ENCODE assay signal across 24 cellular contexts in the genomic region with DNA sequence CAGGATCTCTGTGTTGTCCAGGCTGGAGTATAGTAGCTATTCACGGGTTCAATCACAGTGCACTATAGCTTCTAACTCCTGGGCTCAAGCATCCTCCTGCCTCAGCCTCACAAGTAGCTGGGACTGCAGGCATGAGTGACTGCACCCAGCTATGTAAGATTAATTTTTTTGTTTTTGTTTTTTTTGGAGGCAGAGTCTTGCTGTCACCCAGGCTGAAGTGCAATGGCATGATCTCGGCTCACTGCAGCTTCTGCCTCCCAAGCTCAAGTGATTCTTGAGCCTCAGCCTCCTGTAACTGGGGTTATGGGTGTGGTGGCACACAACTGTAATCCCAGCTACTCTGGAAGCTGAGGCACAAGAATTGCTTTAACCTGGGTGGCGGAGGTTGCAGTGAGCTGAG. TPM values are rescaled to one million over a fixed set of nuclear protein-coding genes. Genes with fewer than 3 reads are reported as not detected.
DNase-seq lines count a peak whose midpoint lies in the region; ATAC-seq, FAIRE-seq and TF ChIP-seq lines count a peak whose summit lies in the region.
"Had no signal": no experiment of that assay in that cellular context is flagged by ENCODE, and none has a peak within 500 bp of the region (broad histone marks: within the 10 kb centered on the region; RNA-seq: fewer than 3 reads in every experiment).

No MANE protein-coding gene starts in this region.

- H2BK120ac ChIP-seq in IMR-90 (ENCODE audit: low read depth, low read length) = peak overlapping the region; percentile 42

- CTCF ChIA-PET in HepG2 (lab: Yijun Ruan, JAX; ENCODE audit: low intra/inter-chr PET ratio, low total read pairs) (no interaction called here), IMR-90 (lab: Yijun Ruan, JAX) (interaction anchor here (0.6 kb wide), 1 partner anchor 38 kb away, joined by 3 read pairs; no protein-coding TSS in a partner anchor), K562 (lab: Yijun Ruan, JAX; ENCODE audit: low intra/inter-chr PET ratio) (no interaction called here), mammary epithelial cell (lab: Charles Lee; ENCODE audit: low non-redundant PET) (no interaction called here)

- H3K9ac ChIP-seq in HepG2 (ENCODE audit: insufficient read depth, low read depth, low read length) = no peak overlapping the region
- H3K9ac ChIP-seq in IMR-90 (ENCODE audit: low read depth, low read length) = no peak overlapping the region
- no peak overlapping the region for H3K9ac ChIP-seq in K562 (ENCODE audit: insufficient read depth in 1 of 2, low read depth in 2 of 2, low read length in 2 of 2)
- no peak overlapping the region for H3K9ac ChIP-seq in mammary epithelial cell (ENCODE audit: insufficient read depth, low read length)

- TF ChIP-seq CTCF in HepG2 (CRISPR knock-in tag; IDR thresholded peaks at IDR 0.05) = no peak
- no peak for TF ChIP-seq CTCF in right lobe of liver (IDR thresholded peaks at IDR 0.05)
- TF ChIP-seq CTCF in IMR-90 (conservative IDR thresholded peaks at IDR 0.05; ENCODE audit: low read depth, low read length) = no peak
- no peak for TF ChIP-seq CTCF in K562 (IDR thresholded peaks at IDR 0.05 in 2 of 3, conservative IDR thresholded peaks at IDR 0.05 in 1 of 3; ENCODE audit: insufficient read depth in 2 of 3, low read depth in 1 of 3, low read length in 3 of 3)
- TF ChIP-seq CTCF in mammary epithelial cell (conservative IDR thresholded peaks at IDR 0.05 in 1 of 2, IDR thresholded peaks at IDR 0.05 in 1 of 2; ENCODE audit: extremely low read depth in 1 of 2, insufficient read depth in 1 of 2, low read depth in 1 of 2, low read length in 2 of 2) = no peak

- DNase-seq in HepG2 (ENCODE audit: low spot score) (no peak), right lobe of liver (no peak), IMR-90 (no peak), K562 (ENCODE audit: extremely low read depth in 1 of 4, low spot score in 3 of 4) (no peak), GOT3 (lab: John Stamatoyannopoulos, UW) (no peak), mammary epithelial cell (no peak)
- DNase-seq: 8988T; ACHN; AML-193; BE2C; Calu3; CD4-positive, alpha-beta T cell; CD8-positive, alpha-beta memory T cell; DMS53; DMS79 treated with DMSO at 0.1 percent for 48 hours had no signal

- H3K79me2 ChIP-seq in HepG2 (ENCODE audit: insufficient read depth, low read length) (peaks cover 97% of the 10 kb centered on the region), K562 (ENCODE audit: control insufficient read depth, insufficient read depth, low read length) (peaks cover 63% of the 10 kb centered on the region), mammary epithelial cell (ENCODE audit: insufficient read depth, low read length) (peaks cover 91% of the 10 kb centered on the region)

- POLR2A ChIA-PET in HepG2 (lab: Yijun Ruan, JAX) (interaction anchor here (0.9 kb wide), 1 partner anchor 16 kb away, joined by 3 read pairs; the partner anchor contains the start of gene PPM1D), IMR-90 (lab: Charles Lee; ENCODE audit: unreplicated experiment) (no interaction called here), K562 (lab: Yijun Ruan, JAX) (interaction anchor here (0.7 to 2.6 kb wide), 5 partner anchors 9 to 61 kb away, joined by 3 to 14 read pairs (median 5); partner anchors contain the start of genes BCAS3 and PPM1D)

- H3K36me3 ChIP-seq in HepG2 (replicated peaks in 1 of 2; ENCODE audit: control insufficient read depth in 1 of 2, insufficient read depth in 2 of 2, low read length in 2 of 2) (peaks cover 4 to 12% of the 10 kb centered on the region in 2 experiments; a peak in 3 of 5 replicates), right lobe of liver (no peaks in the 10 kb centered on the region), IMR-90 (ENCODE audit: control insufficient read depth, insufficient read depth, low read length) (peaks cover 1% of the 10 kb centered on the region; the same call in 1 of the 2 replicates), K562 (ENCODE audit: control insufficient read depth, insufficient read depth, low read length) (peaks cover 8% of the 10 kb centered on the region; the same call in 2 of the 3 replicates), mammary epithelial cell (ENCODE audit: insufficient read depth, low read length) (peaks cover 6% of the 10 kb centered on the region)
- H3K36me3 ChIP-seq: BE2C, HAP-1 had no signal

- 96% methylated on average over 3 of the region's 3 CpGs for WGBS in HepG2 (ENCODE audit: low lambda C conversion rate)
- WGBS in right lobe of liver (ENCODE audit: insufficient coverage, low coverage, low lambda C conversion rate, missing lambda C conversion rate) = 88% methylated on average over 1 of the region's 3 CpGs
- 85% methylated on average over 2 of the region's 3 CpGs; no CpG with 5 or more reads in 1 of the 2 experiments for WGBS in IMR-90 (ENCODE audit: extremely low coverage in 2 of 2, insufficient read length in 1 of 2), 2 experiments
- 100% methylated on average over 3 of the region's 3 CpGs for WGBS in K562 (ENCODE audit: insufficient coverage, low coverage, missing lambda C conversion rate)
- WGBS in mammary epithelial cell (ENCODE audit: low coverage, missing lambda C conversion rate) = 100% methylated on average over 2 of the region's 3 CpGs

- H2BK5ac ChIP-seq in IMR-90 (ENCODE audit: low read depth, low read length, poor library complexity, severe bottlenecking) = no peak overlapping the region

- H3K27ac ChIP-seq in HepG2 (ENCODE audit: extremely low read length, insufficient read depth, low read length) (no peak overlapping the region), right lobe of liver (no peak overlapping the region), IMR-90 (ENCODE audit: insufficient read depth, low read length) (no peak overlapping the region), K562 (ENCODE audit: extremely low read depth, low read depth, low read length) (no peak overlapping the region), mammary epithelial cell (ENCODE audit: insufficient read depth, low read depth, low read length) (no peak overlapping the region)
- H3K27ac ChIP-seq: A549; BLaER1 treated with 17β-estradiol and CSF1 and Interleukin-3, amounts not matched to agents 10 nM and 100 nM had no signal

- H3K14ac ChIP-seq in IMR-90 (replicated peaks; ENCODE audit: low read depth, low read length) = peak overlapping the region; percentile 56; the same call in 1 of the 2 replicates

- no peak overlapping the region for H3K18ac ChIP-seq in IMR-90 (ENCODE audit: low read depth, low read length)

- peak overlapping the region in 1 of 2 experiments; percentile 15; a peak in 1 of 4 replicates for H4K8ac ChIP-seq in IMR-90 (ENCODE audit: low read depth in 2 of 2, low read length in 2 of 2)

- H2AK9ac ChIP-seq in IMR-90 (replicated peaks; ENCODE audit: low read depth, low read length, poor library complexity) = no peak overlapping the region

- no peak overlapping the region; the same call in 1 of the 2 replicates for H2BK20ac ChIP-seq in IMR-90 (ENCODE audit: low read depth, low read length)

- H2AFZ ChIP-seq in HepG2 (ENCODE audit: low read length) (no peak overlapping the region), IMR-90 (replicated peaks; ENCODE audit: low read length, poor library complexity) (no peak overlapping the region), K562 (ENCODE audit: low read depth, low read length) (no peak overlapping the region), mammary epithelial cell (ENCODE audit: low read depth, low read length) (no peak overlapping the region)
- H2AFZ ChIP-seq: GM23338 had no signal

- no peak overlapping the region for H3K4me3 ChIP-seq in HepG2 (replicated peaks in 1 of 3; ENCODE audit: insufficient read depth in 1 of 3, low read depth in 2 of 3, low read length in 3 of 3)
- H3K4me3 ChIP-seq in right lobe of liver = no peak overlapping the region
- H3K4me3 ChIP-seq in IMR-90 (ENCODE audit: insufficient read depth, low read depth, low read length) = no peak overlapping the region
- no peak overlapping the region for H3K4me3 ChIP-seq in K562
- no peak overlapping the region for H3K4me3 ChIP-seq in mammary epithelial cell (replicated peaks in 1 of 3; ENCODE audit: insufficient read depth in 1 of 3, low read depth in 2 of 3, low read length in 3 of 3)
- H3K4me3 ChIP-seq: A549; BLaER1 treated with 17β-estradiol and CSF1 and Interleukin-3, amounts not matched to agents 10 nM and 100 nM; GM23338; HAP-1 had no signal

- H3K4me1 ChIP-seq in HepG2 (ENCODE audit: insufficient read depth, low read length) (peaks cover 2% of the 10 kb centered on the region; the same call in 1 of the 2 replicates), right lobe of liver (peaks cover 0 to 1% (median under 1%) of the 10 kb centered on the region in 4 donors), IMR-90 (ENCODE audit: control insufficient read depth, insufficient read depth, low read length) (peaks cover 15% of the 10 kb centered on the region), K562 (replicated peaks in 1 of 2; ENCODE audit: control insufficient read depth in 2 of 2, insufficient read depth in 2 of 2, low read length in 2 of 2) (0 out of 5 replicates have a peak, but pooled peaks cover 0 to 4% of the 10 kb centered on the region in 2 experiments), mammary epithelial cell (ENCODE audit: insufficient read depth, low read length) (no peaks in the 10 kb centered on the region)
- H3K4me1 ChIP-seq: BE2C, HAP-1 had no signal

- intact Hi-C loops in HepG2 (cut with micrococcal nuclease; ENCODE audit: unreplicated experiment) = no loop called here
- intact Hi-C loops in right lobe of liver (cut with DNase I) = no loop called here
- intact Hi-C loops in IMR-90 (cut with micrococcal nuclease) = no loop called here
- intact Hi-C loops in K562 (cut with micrococcal nuclease) = no loop called here
- intact Hi-C loops in mammary epithelial cell (cut with micrococcal nuclease) = no loop called here

- TF ChIP-seq RAD21 in HepG2 (CRISPR knock-in tag; IDR thresholded peaks at IDR 0.05) = no peak
- no peak for TF ChIP-seq RAD21 in IMR-90 (IDR thresholded peaks at IDR 0.05; ENCODE audit: low read length)
- TF ChIP-seq RAD21 in K562 (CRISPR knock-in tag; conservative IDR thresholded peaks at IDR 0.05 in 1 of 2, IDR thresholded peaks at IDR 0.05 in 1 of 2) = no peak

- TF ChIP-seq EP300 in HepG2 (IDR thresholded peaks at IDR 0.05; ENCODE audit: low read depth in 2 of 2, low read length in 2 of 2) = no peak
- no peak for TF ChIP-seq EP300 in HepG2 (CRISPR knock-in tag; IDR thresholded peaks at IDR 0.05; ENCODE audit: borderline replicate concordance)
- no peak for TF ChIP-seq EP300 in K562 (IDR thresholded peaks at IDR 0.05; ENCODE audit: low read length)

- no peak overlapping the region for H4K5ac ChIP-seq in IMR-90 (ENCODE audit: low read depth, low read length)

- H2AK5ac ChIP-seq in IMR-90 (ENCODE audit: low read depth, low read length) = peak overlapping the region; percentile 23; the same call in 1 of the 2 replicates

- peak overlapping the region; percentile 35; the same call in 1 of the 2 replicates for H3K4ac ChIP-seq in IMR-90 (ENCODE audit: low read depth, low read length)

- H3K27me3 ChIP-seq in HepG2 (ENCODE audit: control insufficient read depth in 1 of 2, insufficient read depth in 2 of 2, low read length in 2 of 2) = no peaks in the 10 kb centered on the region
- H3K27me3 ChIP-seq in right lobe of liver = no peaks in the 10 kb centered on the region
- H3K27me3 ChIP-seq in IMR-90 (ENCODE audit: control insufficient read depth, insufficient read depth, low read length) = no peaks in the 10 kb centered on the region
- H3K27me3 ChIP-seq in K562 (ENCODE audit: control insufficient read depth in 2 of 2, insufficient read depth in 2 of 2, low read length in 2 of 2) = no peaks in the 10 kb centered on the region
- H3K27me3 ChIP-seq in mammary epithelial cell (ENCODE audit: insufficient read depth, low read length) = no peaks in the 10 kb centered on the region
- H3K27me3 ChIP-seq: BE2C; BLaER1 treated with 17β-estradiol and CSF1 and Interleukin-3, amounts not matched to agents 10 nM and 100 nM had no signal

- H4K91ac ChIP-seq in IMR-90 (ENCODE audit: insufficient read depth, low read depth, low read length) = no peak overlapping the region

- peak overlapping the region; percentile 58; the same call in 1 of the 2 replicates for H3K23ac ChIP-seq in IMR-90 (ENCODE audit: low read depth, low read length)

- dilution Hi-C loops in IMR-90 (cut with HindIII; ENCODE audit: low sequenced_read_pairs, unreplicated experiment) = no loop called here
- dilution Hi-C loops in mammary epithelial cell (cut with HindIII; ENCODE audit: low sequenced_read_pairs) = no loop called here

- TF ChIP-seq POLR2A in HepG2 (IDR thresholded peaks at IDR 0.05; ENCODE audit: insufficient read depth in 1 of 2, low read depth in 2 of 2, low read length in 2 of 2) (no peak), right lobe of liver (IDR thresholded peaks at IDR 0.05) (no peak), IMR-90 (IDR thresholded peaks at IDR 0.05; ENCODE audit: low read depth, low read length) (no peak), K562 (conservative IDR thresholded peaks at IDR 0.05) (no peak)

- FAIRE-seq in HepG2 (lab: Jason Lieb, UNC) (no peak), K562 (lab: Jason Lieb, UNC) (no peak)
- FAIRE-seq: A549, G401.6, GM12892, GM19239, H54 had no signal

- in situ Hi-C loops in HepG2 (cut with HindIII; ENCODE audit: extremely low pct_ligation_motif_present, low pct_unique_long_range_greater_than_20kb) (no loop called here), IMR-90 (cut with MboI; ENCODE audit: low sequenced_read_pairs) (no loop called here), K562 (cut with MboI) (no loop called here), mammary epithelial cell (cut with MboI; ENCODE audit: low sequenced_read_pairs in 2 of 2) (no loop called here)

- peaks cover 30 to 72% of the 10 kb centered on the region in 2 experiments for H3K79me1 ChIP-seq in IMR-90 (ENCODE audit: low read depth in 1 of 2, low read length in 2 of 2)

- peaks cover 9% of the 10 kb centered on the region; the same call in 1 of the 2 replicates for H4K20me1 ChIP-seq in HepG2 (ENCODE audit: insufficient read depth, low read length)
- H4K20me1 ChIP-seq in IMR-90 (ENCODE audit: insufficient read depth, low read length) = peaks cover 38% of the 10 kb centered on the region
- no peaks in the 10 kb centered on the region for H4K20me1 ChIP-seq in K562 (replicated peaks; ENCODE audit: control insufficient read depth, insufficient read depth, low read length)
- H4K20me1 ChIP-seq in mammary epithelial cell (ENCODE audit: insufficient read depth, low read length) = no peaks in the 10 kb centered on the region

- H3K9me1 ChIP-seq in IMR-90 (ENCODE audit: insufficient read depth, low read length) (peaks cover 15% of the 10 kb centered on the region; the same call in 1 of the 2 replicates), K562 (ENCODE audit: control insufficient read depth, insufficient read depth, low read length) (no peaks in the 10 kb centered on the region)

- BruUV-seq in HepG2 (replicated peaks; lab: Mats Ljungman, UMichigan) (no TSS peak), IMR-90 (replicated peaks; lab: Mats Ljungman, UMichigan) (no TSS peak), K562 (replicated peaks; lab: Mats Ljungman, UMichigan) (no TSS peak), mammary epithelial cell (replicated peaks; lab: Mats Ljungman, UMichigan) (no TSS peak)

- no peak overlapping the region for H2BK15ac ChIP-seq in IMR-90 (ENCODE audit: low read depth, low read length)

- H3K4me2 ChIP-seq in HepG2 (ENCODE audit: low read depth, low read length) (no peak overlapping the region), IMR-90 (ENCODE audit: low read depth, low read length) (no peak overlapping the region), K562 (ENCODE audit: insufficient read depth, low read length) (no peak overlapping the region), mammary epithelial cell (ENCODE audit: insufficient read depth, low read depth, low read length) (no peak overlapping the region)
- H3K4me2 ChIP-seq: A549; BLaER1 treated with 17β-estradiol and CSF1 and Interleukin-3, amounts not matched to agents 10 nM and 100 nM; GM23338 had no signal

- no peak overlapping the region for H3K56ac ChIP-seq in IMR-90 (ENCODE audit: extremely low read depth, insufficient read depth, low read length)

- ATAC-seq in HepG2 = no peak
- no peak for ATAC-seq in right lobe of liver
- ATAC-seq in IMR-90 (ENCODE audit: low read depth) = no peak
- ATAC-seq in K562 = peak; percentile 43; the same call in 2 of the 3 replicates
- ATAC-seq in GM21367 (IDR thresholded peaks at IDR 0.05; ENCODE audit: unreplicated experiment) = no peak
- ATAC-seq: A549, GM23338 had no signal

- H3K9me3 ChIP-seq in HepG2 (ENCODE audit: low read length) (no peaks in the 10 kb centered on the region), right lobe of liver (no peaks in the 10 kb centered on the region), IMR-90 (ENCODE audit: control insufficient read depth, insufficient read depth, low read length) (no peaks in the 10 kb centered on the region), K562 (replicated peaks; ENCODE audit: control insufficient read depth, insufficient read depth, low read depth, low read length) (no peaks in the 10 kb centered on the region), mammary epithelial cell (replicated peaks; ENCODE audit: insufficient read depth, low read length) (no peaks in the 10 kb centered on the region)
- H3K9me3 ChIP-seq: A549, BE2C, HAP-1 had no signal

RNA-seq across cellular contexts. Expression of gene PPM1D, which starts 15.8 kb away (rescaled TPM):
- total RNA-seq in HepG2 (2016; rRNA removed; fragmentation: Illumina TruSeq; extraction: Trizol) (26.2 and 32.3 TPM in 2 replicates), right lobe of liver (1 to 10 TPM; 4.9 to 5.6 (median 5.4) TPM), IMR-90 (2012; rRNA removed) (15.8 and 16.1 TPM in 2 replicates), K562 (2014; rRNA removed) (7.4 and 9.0 TPM in 2 replicates), K562 (2014; rRNA removed; fragmentation: Illumina TruSeq; extraction: Trizol) (12.6 and 14.6 TPM in 2 replicates), K562 (2015; rRNA removed; fragmentation: Illumina TruSeq; extraction: Trizol) (11.9 and 13.0 TPM in 2 replicates), K562 (2021) (17.6 and 19.0 TPM in 2 replicates), mammary epithelial cell (1 to 10 TPM; 9.3 to 9.5 TPM)
- 24.3 and 34.3 TPM in 2 replicates for total RNA-seq in HepG2 (2016; cell fraction: cytosol; rRNA removed; fragmentation: Illumina TruSeq; extraction: Trizol; ENCODE audit: low read depth)
- total RNA-seq in HepG2 (2016; cell fraction: insoluble cytoplasmic fraction; rRNA removed; fragmentation: Illumina TruSeq; extraction: Trizol) = 26.8 and 33.7 TPM in 2 replicates
- 16.7 and 17.3 TPM in 2 replicates for total RNA-seq in HepG2 (2016; cell fraction: membrane; rRNA removed; fragmentation: Illumina TruSeq; extraction: Trizol)
- 18.8 and 22.5 TPM in 2 replicates for total RNA-seq in HepG2 (2016; cell fraction: nucleus; rRNA removed; fragmentation: Illumina TruSeq; extraction: Trizol)
- polyA plus RNA-seq in HepG2 (2011; rRNA removed) (7.3 and 8.0 TPM in 2 replicates), IMR-90 (2012; rRNA removed) (5.5 TPM in 2 replicates), K562 (2011; rRNA removed) (5.7 and 7.0 TPM in 2 replicates), K562 (2014; fragmentation: Illumina TruSeq; extraction: Trizol) (10.6 and 14.0 TPM in 2 replicates), K562 (2014; fragmentation: Nextera tagmentation; extraction: Ambion mirVana) (1 to 10 TPM; 2.1 to 2.7 TPM), K562 (2014; rRNA removed) (6.2 and 7.8 TPM in 2 replicates), mammary epithelial cell (4.6 TPM)
- polyA plus RNA-seq in HepG2 (2011; cell fraction: cytosol; rRNA removed) = 5.0 and 7.2 TPM in 2 replicates
- polyA plus RNA-seq in HepG2 (2011; cell fraction: nucleus; rRNA removed) = 3.7 and 4.9 TPM in 2 replicates
- 11.2 and 12.0 TPM in 2 replicates for polyA plus RNA-seq in HepG2 (2012)
- 2.3 and 2.4 TPM in 2 replicates for polyA plus RNA-seq in HepG2 (2016; cell fraction: cytosol; fragmentation: Illumina TruSeq; extraction: Trizol; ENCODE audit: low read depth)
- 39.7 and 39.9 TPM in 2 replicates for polyA plus RNA-seq in HepG2 (2016; cell fraction: insoluble cytoplasmic fraction; fragmentation: Illumina TruSeq; extraction: Trizol; ENCODE audit: low read depth)
- 7.4 and 8.2 TPM in 2 replicates for polyA plus RNA-seq in HepG2 (2016; cell fraction: membrane; fragmentation: Illumina TruSeq; extraction: Trizol; ENCODE audit: low read depth)
- polyA plus RNA-seq in HepG2 (2016; cell fraction: nucleus; fragmentation: Illumina TruSeq; extraction: Trizol; ENCODE audit: insufficient read depth, low read depth) = 26.4 and 26.9 TPM in 2 replicates
- polyA minus RNA-seq in HepG2 (2011; rRNA and poly(A)+ RNA removed; ENCODE audit: low replicate concordance) = 11.5 and 16.5 TPM in 2 replicates
- polyA minus RNA-seq in HepG2 (2011; cell fraction: cytosol; rRNA and poly(A)+ RNA removed) = 6.4 and 7.6 TPM in 2 replicates
- 9.3 and 11.1 TPM in 2 replicates for polyA minus RNA-seq in HepG2 (2011; cell fraction: nucleus; rRNA and poly(A)+ RNA removed)
- polyA plus RNA-seq in IMR-90 (2012; cell fraction: cytosol; rRNA removed) = 4.0 and 4.4 TPM in 2 replicates
- 2.7 and 6.1 TPM in 2 replicates for polyA plus RNA-seq in IMR-90 (2012; cell fraction: nucleus; rRNA removed; ENCODE audit: low replicate concordance)
- total RNA-seq in K562 (2011; cell fraction: chromatin; rRNA removed; ENCODE audit: low replicate concordance) = 6.7 and 7.6 TPM in 2 replicates
- 3.9 and 4.3 TPM in 2 replicates for total RNA-seq in K562 (2011; cell fraction: nucleolus; rRNA removed)
- 4.7 and 5.0 TPM in 2 replicates for total RNA-seq in K562 (2011; cell fraction: nucleoplasm; rRNA removed)
- 4.3 and 5.6 TPM in 2 replicates for polyA plus RNA-seq in K562 (2011; cell fraction: cytosol; rRNA removed)
- polyA plus RNA-seq in K562 (2011; cell fraction: nucleus; rRNA removed) = 3.7 and 3.9 TPM in 2 replicates
- 6.6 and 7.9 TPM in 2 replicates for polyA plus RNA-seq in K562 (2012)
- polyA minus RNA-seq in K562 (2011; rRNA and poly(A)+ RNA removed) = 14.7 and 16.9 TPM in 2 replicates
- 4.9 and 5.4 TPM in 2 replicates for polyA minus RNA-seq in K562 (2011; cell fraction: cytosol; rRNA and poly(A)+ RNA removed)
- 3.5 and 5.7 TPM in 2 replicates for polyA minus RNA-seq in K562 (2011; cell fraction: nucleus; rRNA and poly(A)+ RNA removed)
- polyA minus RNA-seq in mammary epithelial cell = 9.8 TPM
